ENCODE assay signal across 28 cellular contexts in genomic region chr14:76775159-76775694, GRCh38. TPM values are rescaled to one million over a fixed set of nuclear protein-coding genes. Genes with fewer than 3 reads are reported as not detected.
DNase-seq lines count a peak whose midpoint lies in the region; ATAC-seq and TF ChIP-seq lines count a peak whose summit lies in the region.
"Had no signal": no experiment of that assay in that cellular context is flagged by ENCODE, and none has a peak within 500 bp of the region (broad histone marks: within the 10 kb centered on the region; RNA-seq: fewer than 3 reads in every experiment).

No MANE protein-coding gene starts in this region.

- H3K36me3 Mint-ChIP-seq in dendritic cell treated with granulocyte-macrophage colony-stimulating factor and Interleukin-4, amounts not matched to agents 40 ng/mL and 50 ng/mL, for 4 days (ENCODE audit: low read depth): peaks cover 81% of the 10 kb centered on the region
- no peaks in the 10 kb centered on the region for H3K36me3 Mint-ChIP-seq in Caco-2 (ENCODE audit: insufficient read depth, unreplicated experiment)

- H3K4me2 ChIP-seq in neural cell (ENCODE audit: low read length): no peak overlapping the region

- no peaks in the 10 kb centered on the region for H3K79me2 ChIP-seq in neural cell (replicated peaks; ENCODE audit: insufficient read depth, low read length)

- no peak overlapping the region for H3K9ac ChIP-seq in neural cell (ENCODE audit: low read length)

- POLR2A ChIA-PET in Caco-2 (lab: Charles Lee): no interaction called here

- peak overlapping the region in 1 of 2 donors; percentile 98 for H3K27ac ChIP-seq in right atrium auricular region
- H3K27ac ChIP-seq in neural cell (ENCODE audit: low read length): no peak overlapping the region
- H3K27ac ChIP-seq: foreskin keratinocyte, HL-60, Peyer's patch, upper lobe of right lung had no signal

- H3K9me3 Mint-ChIP-seq in dendritic cell treated with granulocyte-macrophage colony-stimulating factor and Interleukin-4, amounts not matched to agents 40 ng/mL and 50 ng/mL, for 4 days: no peaks in the 10 kb centered on the region
- no peaks in the 10 kb centered on the region for H3K9me3 Mint-ChIP-seq in Caco-2 (ENCODE audit: unreplicated experiment)
- H3K9me3 Mint-ChIP-seq: activated B cell treated with CpG ODN at 0.5 μM for 24 hours; activated T-cell treated with anti-CD3 and anti-CD28 coated beads, Interleukin-2, amount 50 U/mL, for 4 hours; immature natural killer cell had no signal

- no peaks in the 10 kb centered on the region for H3K9me2 ChIP-seq in neural cell (ENCODE audit: insufficient read depth, low read length)

- no peaks in the 10 kb centered on the region for H3K27me3 Mint-ChIP-seq in dendritic cell treated with granulocyte-macrophage colony-stimulating factor and Interleukin-4, amounts not matched to agents 40 ng/mL and 50 ng/mL, for 4 days
- H3K27me3 Mint-ChIP-seq in Caco-2 (ENCODE audit: insufficient read depth, unreplicated experiment): peaks cover 3% of the 10 kb centered on the region

- no peak for TF ChIP-seq EP300 in neural cell (conservative IDR thresholded peaks at IDR 0.05; ENCODE audit: poor library complexity, severe bottlenecking)

- DNase-seq in left cardiac atrium (peak; percentile 18), right atrium auricular region (ENCODE audit: low spot score) (no peak), Caco-2 (no peak), SW 1271 (lab: John Stamatoyannopoulos, UW) (no peak), NCI-H146 (lab: John Stamatoyannopoulos, UW) (no peak)
- DNase-seq: activated B cell treated with CpG ODN at 0.5 μM for 24 hours; activated CD4-positive, alpha-beta T cell treated with anti-CD3 and anti-CD28 coated beads, Interleukin-2, amount 50 U/mL, for 4 hours; activated naive CD4-positive, alpha-beta T cell treated with anti-CD3 and anti-CD28 coated beads, Interleukin-2, amount 50 U/mL, for 16 hours; activated T-cell treated with anti-CD3 and anti-CD28 coated beads, Interleukin-2, amount 50 U/mL, for 4 hours; anterior cingulate cortex; C1 segment of cervical spinal cord; central memory CD4-positive, alpha-beta T cell; effector CD8-positive, alpha-beta T cell; foreskin keratinocyte; immature natural killer cell; lower lobe of right lung; NCI-H1105 treated with DMSO at 0.1 percent for 48 hours; NCI-H510A; upper lobe of right lung had no signal

- no TSS peak for BruUV-seq in Caco-2 (replicated peaks; lab: Mats Ljungman, UMichigan)

- H3K4me3 Mint-ChIP-seq in dendritic cell treated with granulocyte-macrophage colony-stimulating factor and Interleukin-4, amounts not matched to agents 40 ng/mL and 50 ng/mL, for 4 days: no peak overlapping the region
- no peak overlapping the region for H3K4me3 Mint-ChIP-seq in Caco-2 (ENCODE audit: unreplicated experiment)
- H3K4me3 Mint-ChIP-seq: activated B cell treated with CpG ODN at 0.5 μM for 24 hours; activated T-cell treated with anti-CD3 and anti-CD28 coated beads, Interleukin-2, amount 50 U/mL, for 4 hours; immature natural killer cell had no signal

- no peak for TF ChIP-seq CTCF in right atrium auricular region (IDR thresholded peaks at IDR 0.05)
- TF ChIP-seq CTCF in neural cell (IDR thresholded peaks at IDR 0.05; ENCODE audit: poor library complexity, severe bottlenecking): no peak
- no peak for TF ChIP-seq CTCF in Caco-2 (IDR thresholded peaks at IDR 0.05; ENCODE audit: insufficient read depth in 1 of 2, low read depth in 1 of 2, low read length in 1 of 2, severe bottlenecking in 1 of 2, unreplicated experiment in 1 of 2)

- no peaks in the 10 kb centered on the region for H3K9me3 ChIP-seq in right atrium auricular region
- H3K9me3 ChIP-seq in neural cell (ENCODE audit: low read length): no peaks in the 10 kb centered on the region
- no peaks in the 10 kb centered on the region for H3K9me3 ChIP-seq in Caco-2
- H3K9me3 ChIP-seq: lower lobe of right lung, Peyer's patch, upper lobe of right lung had no signal

- no peak overlapping the region for H2AFZ ChIP-seq in neural cell (ENCODE audit: low read depth, low read length)

- H3K4me3 ChIP-seq in right atrium auricular region (no peak overlapping the region), neural cell (ENCODE audit: low read length) (no peak overlapping the region), Caco-2 (ENCODE audit: low read depth, low read length) (no peak overlapping the region)
- H3K4me3 ChIP-seq: lower lobe of right lung, Peyer's patch, upper lobe of right lung had no signal

- H3K27me3 ChIP-seq in right atrium auricular region (no peaks in the 10 kb centered on the region), neural cell (ENCODE audit: insufficient read depth, low read depth, low read length) (no peaks in the 10 kb centered on the region), Caco-2 (replicated peaks; ENCODE audit: control insufficient read depth, insufficient read depth, low read length) (no peaks in the 10 kb centered on the region; the same call in none of the 2 replicates)
- H3K27me3 ChIP-seq: Peyer's patch, upper lobe of right lung had no signal

- H3K4me1 Mint-ChIP-seq in dendritic cell treated with granulocyte-macrophage colony-stimulating factor and Interleukin-4, amounts not matched to agents 40 ng/mL and 50 ng/mL, for 4 days (ENCODE audit: low read depth): peaks cover 100% of the 10 kb centered on the region
- no peaks in the 10 kb centered on the region for H3K4me1 Mint-ChIP-seq in Caco-2 (ENCODE audit: low read depth, unreplicated experiment)
- H3K4me1 Mint-ChIP-seq: activated B cell treated with CpG ODN at 0.5 μM for 24 hours had no signal

- H3K27ac Mint-ChIP-seq in dendritic cell treated with granulocyte-macrophage colony-stimulating factor and Interleukin-4, amounts not matched to agents 40 ng/mL and 50 ng/mL, for 4 days: peak overlapping the region; percentile 77
- no peak overlapping the region for H3K27ac Mint-ChIP-seq in Caco-2 (ENCODE audit: unreplicated experiment)
- H3K27ac Mint-ChIP-seq: activated B cell treated with CpG ODN at 0.5 μM for 24 hours, immature natural killer cell had no signal

- H3F3A ChIP-seq in neural cell (ENCODE audit: insufficient read depth, low read length, poor library complexity, severe bottlenecking): no peaks in the 10 kb centered on the region

- intact Hi-C loops in left cardiac atrium (cut with DNase I): no loop called here
- intact Hi-C loops in dendritic cell treated with granulocyte-macrophage colony-stimulating factor and Interleukin-4, amounts not matched to agents 40 ng/mL and 50 ng/mL, for 4 days (cut with micrococcal nuclease): no loop called here
- intact Hi-C loops in Caco-2 (cut with micrococcal nuclease; ENCODE audit: unreplicated experiment): no loop called here

- H4K20me1 ChIP-seq in neural cell (ENCODE audit: insufficient read depth): no peaks in the 10 kb centered on the region

- H3K4me1 ChIP-seq in right atrium auricular region: peaks cover 0 to 76% of the 10 kb centered on the region in 2 donors
- no peaks in the 10 kb centered on the region for H3K4me1 ChIP-seq in Caco-2
- H3K4me1 ChIP-seq: foreskin keratinocyte had no signal

- CTCF ChIA-PET in Caco-2 (lab: Charles Lee): interaction anchor here (1.5 kb wide), 1 partner anchor 10 kb away, joined by 5 read pairs; no protein-coding TSS in a partner anchor

- no peak for TF ChIP-seq RAD21 in neural cell (conservative IDR thresholded peaks at IDR 0.05)

- no peak for ATAC-seq in left cardiac atrium
- no peak for ATAC-seq in HG02973 (IDR thresholded peaks at IDR 0.05; ENCODE audit: unreplicated experiment)
- ATAC-seq: activated T-cell treated with anti-CD3 and anti-CD28 coated beads, Interleukin-2, amount 50 U/mL, for 4 hours; foreskin keratinocyte; lower lobe of right lung; upper lobe of right lung had no signal

- H3K36me3 ChIP-seq in right atrium auricular region (peaks cover 29% of the 10 kb centered on the region), neural cell (ENCODE audit: insufficient read depth, low read length) (peaks cover 19% of the 10 kb centered on the region), Caco-2 (ENCODE audit: control insufficient read depth, insufficient read depth, low read length) (no peaks in the 10 kb centered on the region)
- H3K36me3 ChIP-seq: Peyer's patch, upper lobe of right lung had no signal

TF ChIP-seq in neural cell, 6 proteins besides CTCF, POLR2A, EP300 and RAD21:
- TF ChIP-seq POLR2AphosphoS5 (IDR thresholded peaks at IDR 0.05) (peak; percentile 3), TAF1 (IDR thresholded peaks at IDR 0.05; ENCODE audit: low read depth) (no peak), SMC3 (conservative IDR thresholded peaks at IDR 0.05; ENCODE audit: poor library complexity) (no peak)

RNA-seq across cellular contexts. Expression of gene VASH1, which starts 14.0 kb away (rescaled TPM):
- 100 to 1,000 TPM in 1 of 2 donors, 10 to 100 TPM in 1; 27.0 to 142 TPM for total RNA-seq in left cardiac atrium
- total RNA-seq in right atrium auricular region: 10 to 100 TPM; 14.3 to 26.1 TPM
- 26.8 and 29.4 TPM in 2 replicates for polyA plus RNA-seq in neural cell
- polyA minus RNA-seq in neural cell: 46.3 and 50.2 TPM in 2 replicates
- total RNA-seq in Caco-2 (2022): 0.16 and 0.18 TPM in 2 replicates

RNA-seq across cellular contexts. Expression of gene ANGEL1, which starts 37.5 kb away (rescaled TPM):
- 10 to 100 TPM; 14.9 to 21.6 TPM for total RNA-seq in left cardiac atrium
- total RNA-seq in right atrium auricular region: 10 to 100 TPM; 19.6 to 23.6 TPM
- 18.4 and 19.2 TPM in 2 replicates for polyA plus RNA-seq in neural cell
- 15.8 and 17.5 TPM in 2 replicates for polyA minus RNA-seq in neural cell
- 23.0 and 23.2 TPM in 2 replicates for total RNA-seq in Caco-2 (2022)

RNA-seq across cellular contexts. Expression of gene LRRC74A, which starts 51.0 kb away (rescaled TPM):
- total RNA-seq in left cardiac atrium: not detected
- not detected for total RNA-seq in right atrium auricular region
- polyA plus RNA-seq in neural cell: not detected in 2 replicates
- polyA minus RNA-seq in neural cell: not detected in 2 replicates
- not detected in 2 replicates for total RNA-seq in Caco-2 (2022)
- total RNA-seq: activated B cell treated with CpG ODN at 0.5 μM for 24 hours; activated T-cell treated with anti-CD3 and anti-CD28 coated beads, Interleukin-2, amount 50 U/mL, for 4 hours; foreskin keratinocyte; H4; lower lobe of right lung; osteoblast; Peyer's patch; SK-MEL-5; upper lobe of right lung had no signal
- polyA plus RNA-seq: esophagus, foreskin keratinocyte, immature natural killer cell had no signal

Comparison
In these comparisons a context has a peak if more than half of its experiments do, and no peak if none do; other contexts are left out.
1. RNA of gene VASH1, which starts 14.0 kb away (total RNA-seq): 27.0 to 142 TPM in left cardiac atrium and 14.3 to 26.1 TPM in right atrium auricular region; 0.16 to 0.18 TPM in Caco-2; every median in the first group is over 10 times any median in the second.